Comparison of ENCODE assay signal across 17 cellular contexts in the genomic region with DNA sequence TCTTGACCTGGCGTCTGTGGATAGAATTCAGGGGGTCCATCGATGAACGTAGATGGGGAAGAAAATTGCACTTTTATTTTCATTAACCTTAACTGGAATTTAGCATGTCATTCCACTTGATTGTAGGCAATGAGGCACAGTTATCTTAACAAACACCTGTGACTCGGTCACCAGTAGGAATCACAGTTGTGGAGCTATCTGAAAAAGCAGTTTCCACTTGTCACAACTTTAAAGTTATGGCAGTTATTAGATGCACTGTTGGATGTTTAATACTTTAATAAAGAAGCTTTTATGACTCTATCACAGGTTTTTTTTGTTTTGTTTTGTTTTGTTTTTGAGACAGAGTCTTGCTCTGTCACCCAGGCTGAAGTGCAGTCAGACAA.
DNase-seq lines count a peak whose midpoint lies in the region; ATAC-seq, FAIRE-seq and TF ChIP-seq lines count a peak whose summit lies in the region.
"Had no signal": no experiment of that assay in that cellular context is flagged by ENCODE, and none has a peak within 500 bp of the region (broad histone marks: within the 10 kb centered on the region; RNA-seq: fewer than 3 reads in every experiment).

No MANE protein-coding gene starts in this region.

- H3K36me3 ChIP-seq in OCI-LY3 (replicated peaks; ENCODE audit: low read depth, low read length) (no peaks in the 10 kb centered on the region), GM12878 (ENCODE audit: control insufficient read depth in 2 of 2, insufficient read depth in 2 of 2, low read length in 1 of 2) (peaks cover 3 to 13% of the 10 kb centered on the region in 2 experiments; a peak in 3 of 4 replicates), left ventricle myocardium inferior (no peaks in the 10 kb centered on the region)
- H3K36me3 ChIP-seq: colonic mucosa, uterus had no signal

- 11% methylated on average over 4 of the region's 4 CpGs for WGBS in GM12878 (ENCODE audit: insufficient coverage, insufficient replicate concordance, low lambda C conversion rate, missing lambda C conversion rate)

- in situ Hi-C loops in GM12878 (cut with MboI): loop anchor here (5.0 to 10.0 kb wide), 5 partner anchors 58 to 498 kb away; partner anchors contain the start of gene NLK

- TF ChIP-seq RAD21 in GM12878 (IDR thresholded peaks at IDR 0.05; ENCODE audit: insufficient read depth, low read depth, low read length): no peak

- CTCF ChIA-PET in activated CD8-positive, alpha-beta memory T cell treated with anti-CD3 and anti-CD28 coated beads, Interleukin-2, amount 10 ng/mL, durations not matched to agents 7 days and 5 days (lab: Charles Lee): interaction anchor here (1.0 to 5.0 kb wide), 7 partner anchors 16 to 198 kb away, joined by 3 to 39 read pairs (median 6); partner anchors contain the start of gene KSR1
- CTCF ChIA-PET in GM12878 (lab: Yijun Ruan, JAX): interaction anchor here (0.7 to 8.5 kb wide), 11 partner anchors 19 to 92 kb away, joined by 3 to 60 read pairs (median 5); no protein-coding TSS in a partner anchor

- TF ChIP-seq POLR2A in GM12878 (IDR thresholded peaks at IDR 0.05; ENCODE audit: low read depth, low read length): no peak

- peaks cover 62% of the 10 kb centered on the region for H3K4me1 Mint-ChIP-seq in activated CD8-positive, alpha-beta memory T cell treated with anti-CD3 and anti-CD28 coated beads, Interleukin-2, amount 10 ng/mL, durations not matched to agents 7 days and 5 days
- H3K4me1 Mint-ChIP-seq in osteocyte (ENCODE audit: unreplicated experiment): peaks cover 48% of the 10 kb centered on the region

- POLR2A ChIA-PET in GM12878 (lab: Charles Lee): interaction anchor here (1.0 to 4.0 kb wide), 7 partner anchors 14 to 89 kb away, joined by 3 to 23 read pairs (median 4); no protein-coding TSS in a partner anchor

- SMC1A ChIA-PET in GM12878 (lab: Charles Lee; ENCODE audit: uncharacterized antibody, unreplicated experiment): interaction anchor here (1.4 to 8.5 kb wide), 15 partner anchors 14 to 89 kb away, joined by 4 to 120 read pairs (median 24); partner anchors contain the start of gene KSR1

- H3K4me3 ChIP-seq in OCI-LY3 (ENCODE audit: low read length) (no peak overlapping the region; the same call in 1 of the 2 replicates), GM12878 (no peak overlapping the region), left ventricle myocardium inferior (no peak overlapping the region)
- H3K4me3 ChIP-seq: colonic mucosa, uterus had no signal

- peaks cover 86% of the 10 kb centered on the region for H3K27me3 ChIP-seq in OCI-LY3 (ENCODE audit: low read depth, low read length)
- no peaks in the 10 kb centered on the region for H3K27me3 ChIP-seq in GM12878 (replicated peaks in 1 of 2; ENCODE audit: control insufficient read depth in 2 of 2, insufficient read depth in 2 of 2, low read length in 1 of 2)
- no peaks in the 10 kb centered on the region for H3K27me3 ChIP-seq in left ventricle myocardium inferior (ENCODE audit: low read depth)
- H3K27me3 ChIP-seq: colonic mucosa, uterus had no signal

- H3K4me1 ChIP-seq in OCI-LY3 (ENCODE audit: low read length) (peaks cover 40% of the 10 kb centered on the region), GM12878 (ENCODE audit: control insufficient read depth, insufficient read depth, low read length) (peaks cover 47% of the 10 kb centered on the region), left ventricle myocardium inferior (peaks cover 5% of the 10 kb centered on the region)
- H3K4me1 ChIP-seq: uterus had no signal

- TF ChIP-seq CTCF in OCI-LY3 (IDR thresholded peaks at IDR 0.05; ENCODE audit: low read depth, low read length) (no peak), GM12878 (IDR thresholded peaks at IDR 0.05 in 2 of 3, conservative IDR thresholded peaks at IDR 0.05 in 1 of 3; ENCODE audit: control insufficient read depth in 2 of 3, extremely low read depth in 1 of 3, insufficient read depth in 1 of 3, low read depth in 3 of 3, low read length in 3 of 3) (no peak), osteocyte (IDR thresholded peaks at IDR 0.05) (no peak), left ventricle myocardium inferior (IDR thresholded peaks at IDR 0.05; ENCODE audit: borderline replicate concordance) (no peak)

- H3K9ac ChIP-seq in OCI-LY3 (ENCODE audit: low read length) (no peak overlapping the region), GM12878 (ENCODE audit: control insufficient read depth, insufficient read depth, low read length) (no peak overlapping the region)

- H4K20me1 ChIP-seq in OCI-LY3 (ENCODE audit: insufficient read depth, low read length) (peaks cover 38% of the 10 kb centered on the region), GM12878 (ENCODE audit: control insufficient read depth, insufficient read depth) (peaks cover 25% of the 10 kb centered on the region)

- ATAC-seq in activated CD8-positive, alpha-beta memory T cell treated with anti-CD3 and anti-CD28 coated beads, Interleukin-2, amount 10 ng/mL, durations not matched to agents 7 days and 5 days: no peak
- ATAC-seq in GM12878: no peak
- ATAC-seq: activated CD4-positive, CD25-positive, alpha-beta regulatory T cell treated with anti-CD3 and anti-CD28 coated beads, Interleukin-2, amount 50 U/mL, for 24 hours; activated T-cell treated with anti-CD3 and anti-CD28 coated beads, Interleukin-2, amount 50 U/mL, for 4 hours; naive thymus-derived CD8-positive, alpha-beta T cell had no signal

- intact Hi-C loops in GM12878 (cut with micrococcal nuclease; ENCODE audit: unreplicated experiment): loop anchor here (10.0 kb wide), 2 partner anchors 162 to 192 kb away; no protein-coding TSS in a partner anchor
- intact Hi-C loops in left ventricle myocardium inferior (cut with micrococcal nuclease): no loop called here

- no TSS peak for BruUV-seq in GM12878 (replicated peaks; lab: Mats Ljungman, UMichigan)

- DNase-seq in activated CD8-positive, alpha-beta memory T cell treated with anti-CD3 and anti-CD28 coated beads, Interleukin-2, amount 10 ng/mL, durations not matched to agents 7 days and 5 days: no peak
- no peak for DNase-seq in activated CD8-positive, alpha-beta memory T cell treated with anti-CD3 and anti-CD28 coated beads for 24 hours
- DNase-seq in GM12878 (ENCODE audit: low read depth, low spot score) (no peak), osteocyte (ENCODE audit: extremely low spot score, unreplicated experiment) (no peak), DMS79 treated with DMSO at 0.1 percent for 48 hours (lab: John Stamatoyannopoulos, UW) (no peak), NCI-H82 treated with DMSO at 0.1 percent for 48 hours (lab: John Stamatoyannopoulos, UW; ENCODE audit: unreplicated experiment) (no peak), left ventricle myocardium inferior (no peak)
- DNase-seq: activated T-cell treated with anti-CD3 and anti-CD28 coated beads, Interleukin-2, amount 50 U/mL, for 4 hours; colonic mucosa; GF-D8; naive thymus-derived CD8-positive, alpha-beta T cell; NCI-H1436 treated with DMSO at 0.1 percent for 48 hours; uterus had no signal

- H3K9me3 ChIP-seq in OCI-LY3 (ENCODE audit: insufficient read depth, low read length) (no peaks in the 10 kb centered on the region), GM12878 (replicated peaks; ENCODE audit: control insufficient read depth, insufficient read depth, low read length) (no peaks in the 10 kb centered on the region), left ventricle myocardium inferior (replicated peaks) (no peaks in the 10 kb centered on the region)
- H3K9me3 ChIP-seq: colonic mucosa, uterus had no signal

- TF ChIP-seq EP300 in GM12878 (IDR thresholded peaks at IDR 0.05; ENCODE audit: borderline replicate concordance in 1 of 2, control insufficient read depth in 1 of 2, low read depth in 2 of 2, low read length in 2 of 2): no peak

- H3K36me3 Mint-ChIP-seq in activated CD8-positive, alpha-beta memory T cell treated with anti-CD3 and anti-CD28 coated beads, Interleukin-2, amount 10 ng/mL, durations not matched to agents 7 days and 5 days: peaks cover 13% of the 10 kb centered on the region
- H3K36me3 Mint-ChIP-seq in osteocyte (ENCODE audit: unreplicated experiment): peaks cover 3% of the 10 kb centered on the region

- H3K27ac Mint-ChIP-seq in activated CD8-positive, alpha-beta memory T cell treated with anti-CD3 and anti-CD28 coated beads, Interleukin-2, amount 10 ng/mL, durations not matched to agents 7 days and 5 days: peak overlapping the region; percentile 73
- H3K27ac Mint-ChIP-seq in osteocyte (ENCODE audit: unreplicated experiment): peak overlapping the region; percentile 80
- H3K27ac Mint-ChIP-seq: naive thymus-derived CD8-positive, alpha-beta T cell had no signal

- H2AFZ ChIP-seq in OCI-LY3 (ENCODE audit: low read depth, low read length) (no peak overlapping the region), GM12878 (ENCODE audit: control insufficient read depth, low read depth, low read length) (no peak overlapping the region)

- H3K27me3 Mint-ChIP-seq in activated CD8-positive, alpha-beta memory T cell treated with anti-CD3 and anti-CD28 coated beads, Interleukin-2, amount 10 ng/mL, durations not matched to agents 7 days and 5 days: no peaks in the 10 kb centered on the region
- no peaks in the 10 kb centered on the region for H3K27me3 Mint-ChIP-seq in osteocyte (ENCODE audit: unreplicated experiment)
- H3K27me3 Mint-ChIP-seq: naive thymus-derived CD8-positive, alpha-beta T cell had no signal

- H3K79me2 ChIP-seq in OCI-LY3 (ENCODE audit: low read length) (no peaks in the 10 kb centered on the region), GM12878 (ENCODE audit: control insufficient read depth, insufficient read depth, low read length) (peaks cover 33% of the 10 kb centered on the region)

- H3K4me2 ChIP-seq in OCI-LY3 (ENCODE audit: low read length) (peak overlapping the region; percentile 59), GM12878 (ENCODE audit: control insufficient read depth, insufficient read depth) (peak overlapping the region; percentile 78)

- RAD21 ChIA-PET in GM12878 (lab: Charles Lee; ENCODE audit: unreplicated experiment): interaction anchor here (0.9 to 6.9 kb wide), 14 partner anchors 16 to 88 kb away, joined by 3 to 113 read pairs (median 19); partner anchors contain the start of gene KSR1

- FAIRE-seq in GM12878 (lab: Jason Lieb, UNC): no peak
- FAIRE-seq: frontal cortex had no signal

- peak overlapping the region; percentile 39 for H3K4me3 Mint-ChIP-seq in activated CD8-positive, alpha-beta memory T cell treated with anti-CD3 and anti-CD28 coated beads, Interleukin-2, amount 10 ng/mL, durations not matched to agents 7 days and 5 days
- H3K4me3 Mint-ChIP-seq in osteocyte (ENCODE audit: unreplicated experiment): peak overlapping the region; percentile 59
- H3K4me3 Mint-ChIP-seq: activated T-cell treated with anti-CD3 and anti-CD28 coated beads, Interleukin-2, amount 50 U/mL, for 4 hours; naive thymus-derived CD8-positive, alpha-beta T cell had no signal

- H3K27ac ChIP-seq in OCI-LY3 (ENCODE audit: low read length) (no peak overlapping the region), GM12878 (ENCODE audit: control insufficient read depth, insufficient read depth) (no peak overlapping the region), left ventricle myocardium inferior (replicated peaks) (no peak overlapping the region)
- H3K27ac ChIP-seq: colonic mucosa, RWPE1, uterus had no signal

- no peaks in the 10 kb centered on the region for H3K9me3 Mint-ChIP-seq in activated CD8-positive, alpha-beta memory T cell treated with anti-CD3 and anti-CD28 coated beads, Interleukin-2, amount 10 ng/mL, durations not matched to agents 7 days and 5 days (ENCODE audit: low read depth)
- H3K9me3 Mint-ChIP-seq in osteocyte (ENCODE audit: unreplicated experiment): no peaks in the 10 kb centered on the region
- H3K9me3 Mint-ChIP-seq: activated T-cell treated with anti-CD3 and anti-CD28 coated beads, Interleukin-2, amount 50 U/mL, for 4 hours; naive thymus-derived CD8-positive, alpha-beta T cell had no signal
